In the genomic region with DNA sequence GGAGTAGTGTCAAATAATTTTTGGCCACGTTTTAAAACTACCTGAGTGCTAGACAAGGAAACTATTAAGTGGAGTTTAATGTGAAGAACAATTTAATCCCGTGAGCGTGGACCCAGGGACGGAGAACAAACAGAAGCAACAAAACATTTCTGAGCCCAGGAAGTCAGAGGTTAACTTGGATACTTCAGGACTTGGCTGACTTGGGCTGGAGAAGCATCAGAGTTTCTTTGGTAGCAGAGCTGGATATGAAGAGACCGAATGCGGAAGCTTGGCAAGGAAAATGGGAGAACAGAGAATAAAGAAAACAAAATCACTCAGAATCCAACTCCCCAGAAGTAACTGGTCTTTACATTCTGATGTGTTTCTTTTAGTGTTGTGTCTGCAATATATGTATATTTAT, we compare ENCODE assay signal across 26 cellular contexts. TPM values are rescaled to one million over a fixed set of nuclear protein-coding genes. Genes with fewer than 3 reads are reported as not detected.
"Had no signal": no experiment of that assay in that cellular context is flagged by ENCODE, and none has a peak within 500 bp of the region (broad histone marks: within the 10 kb centered on the region; RNA-seq: fewer than 3 reads in every experiment).

No MANE protein-coding gene starts in this region.

- H3K27ac ChIP-seq: breast epithelium, KMS-11, SJSA1 had no signal

- H3K27me3 ChIP-seq: breast epithelium, SJSA1 had no signal

- H3K36me3 ChIP-seq: breast epithelium, SJSA1 had no signal

- H3K9ac ChIP-seq: KMS-11 had no signal

- H3K4me3 ChIP-seq: breast epithelium, SJSA1 had no signal

- DNase-seq: activated B cell treated with CpG ODN at 0.5 μM for 24 hours; activated CD4-positive, alpha-beta T cell treated with anti-CD3 and anti-CD28 coated beads for 1 hour; activated CD4-positive, alpha-beta T cell treated with anti-CD3 and anti-CD28 coated beads, Interleukin-2, amount 10 ng/mL, durations not matched to agents 24 days and 14 days; activated CD4-positive, alpha-beta T cell treated with anti-CD3 and anti-CD28 coated beads, Interleukin-2, amount 50 U/mL, for 48 hours; activated CD8-positive, alpha-beta memory T cell treated with anti-CD3 and anti-CD28 coated beads, Interleukin-2, amount 10 ng/mL, durations not matched to agents 7 days and 5 days; activated effector memory CD4-positive, alpha-beta T cell treated with Interleukin-2 at 50 U/mL for 16 hours; activated naive CD4-positive, alpha-beta T cell; activated T-cell treated with anti-CD3 and anti-CD28 coated beads, Interleukin-2, amount 50 U/mL, for 24 hours; aorta; MM.1S; NCI-H1105; NCI-H1436; NCI-H1694 treated with DMSO at 0.1 percent for 48 hours; NCI-H2029 treated with DMSO at 0.1 percent for 48 hours; NCI-H510A treated with DMSO at 0.1 percent for 48 hours; NCI-H69; NK-92 treated with Interleukin-12 subunit alpha and Interleukin-12 subunit beta, amount 100 ng/mL, for 24 hours; OCI-M1; RPMI8226; SHP77; T1000 had no signal

- H3K4me1 ChIP-seq: breast epithelium, SJSA1 had no signal

- ATAC-seq: activated CD8-positive, alpha-beta memory T cell treated with anti-CD3 and anti-CD28 coated beads, Interleukin-2, amount 10 ng/mL, durations not matched to agents 7 days and 5 days; Panc1; SK-N-SH treated with all-trans-retinoic acid at 6 μM for 48 hours had no signal

- H3K9me3 ChIP-seq: breast epithelium, SJSA1 had no signal

RNA-seq across cellular contexts. Expression of gene PLOD2, which starts 17.0 kb away (rescaled TPM):
- total RNA-seq: activated B cell treated with CpG ODN at 0.5 μM for 24 hours had no signal
